Comparison of ENCODE assay signal across 8 cellular contexts in genomic region chr21:33655591-33656221, GRCh38. TPM values are rescaled to one million over a fixed set of nuclear protein-coding genes. Genes with fewer than 3 reads are reported as not detected.
DNase-seq lines count a peak whose midpoint lies in the region; ATAC-seq, FAIRE-seq and TF ChIP-seq lines count a peak whose summit lies in the region.

No MANE protein-coding gene starts in this region.

- H3K4me1 ChIP-seq in heart right ventricle (peaks cover 0 to 72% (median 54%) of the 10 kb centered on the region in 9 donors), left ventricle myocardium inferior (peaks cover 66% of the 10 kb centered on the region), keratinocyte (ENCODE audit: control insufficient read depth, extremely low read depth, insufficient read depth, low read length) (peaks cover 22% of the 10 kb centered on the region), upper lobe of right lung (peaks cover 43% of the 10 kb centered on the region)

- H3K36me3 ChIP-seq in heart right ventricle (no peaks in the 10 kb centered on the region), left ventricle myocardium inferior (no peaks in the 10 kb centered on the region), keratinocyte (ENCODE audit: control insufficient read depth in 2 of 2, extremely low read depth in 1 of 2, insufficient read depth in 2 of 2, low read length in 2 of 2) (peaks cover 0 to 2% of the 10 kb centered on the region in 2 experiments), upper lobe of right lung (no peaks in the 10 kb centered on the region)

- no peaks in the 10 kb centered on the region for H3K27me3 ChIP-seq in heart right ventricle
- no peaks in the 10 kb centered on the region for H3K27me3 ChIP-seq in left ventricle myocardium inferior (ENCODE audit: low read depth)
- no peaks in the 10 kb centered on the region for H3K27me3 ChIP-seq in keratinocyte (ENCODE audit: control insufficient read depth, extremely low read depth, insufficient read depth, low read length)
- H3K27me3 ChIP-seq in upper lobe of right lung = no peaks in the 10 kb centered on the region

- dilution Hi-C loops in keratinocyte (cut with MboI; ENCODE audit: extremely low pct_ligation_motif_present, low sequenced_read_pairs) = no loop called here

- ATAC-seq in heart right ventricle (peak in 5 of 8 donors; percentile 14 to 47 (median 26)), upper lobe of right lung (peak; percentile 92), HG03460 (IDR thresholded peaks at IDR 0.05; ENCODE audit: unreplicated experiment) (no peak)

- H3K9me3 ChIP-seq in heart right ventricle = no peaks in the 10 kb centered on the region
- H3K9me3 ChIP-seq in left ventricle myocardium inferior (replicated peaks) = no peaks in the 10 kb centered on the region
- H3K9me3 ChIP-seq in keratinocyte (ENCODE audit: control insufficient read depth, low read depth, low read length) = peaks cover 5% of the 10 kb centered on the region
- no peaks in the 10 kb centered on the region for H3K9me3 ChIP-seq in upper lobe of right lung

- WGBS in heart right ventricle, 2 donors = 58 to 61% methylated on average over 8 of the region's 8 CpGs

- no peak for TF ChIP-seq CTCF in heart right ventricle (IDR thresholded peaks at IDR 0.05)
- no peak for TF ChIP-seq CTCF in left ventricle myocardium inferior (IDR thresholded peaks at IDR 0.05; ENCODE audit: borderline replicate concordance)
- no peak for TF ChIP-seq CTCF in keratinocyte (optimal IDR thresholded peaks at IDR 0.05 in 1 of 3, IDR thresholded peaks at IDR 0.05 in 1 of 3, conservative IDR thresholded peaks at IDR 0.05 in 1 of 3; ENCODE audit: extremely low read depth in 1 of 3, insufficient read depth in 2 of 3, low read length in 3 of 3)
- TF ChIP-seq CTCF in upper lobe of right lung (IDR thresholded peaks at IDR 0.05) = no peak

- H3K4me3 ChIP-seq in heart right ventricle (no peak overlapping the region), left ventricle myocardium inferior (no peak overlapping the region), keratinocyte (ENCODE audit: control insufficient read depth in 2 of 3, extremely low read depth in 1 of 3, insufficient read depth in 2 of 3, low read depth in 1 of 3, low read length in 3 of 3) (peak overlapping the region in 2 of 3 experiments; percentile 0 to 24), upper lobe of right lung (no peak overlapping the region)

- no peak for DNase-seq in heart right ventricle
- DNase-seq in left ventricle myocardium inferior = no peak
- DNase-seq in amniotic stem cell (lab: John Stamatoyannopoulos, UW) = peak; percentile 74
- peak; percentile 95 for DNase-seq in keratinocyte (ENCODE audit: low read depth, low spot score)
- no peak for DNase-seq in upper lobe of right lung
- no peak for DNase-seq in NCI-H1105 (lab: John Stamatoyannopoulos, UW)
- no peak for DNase-seq in NOMO-1 (lab: John Stamatoyannopoulos, UW; ENCODE audit: unreplicated experiment in 2 of 2)

- H3K27ac ChIP-seq in heart right ventricle = peak overlapping the region in 2 of 10 donors; percentile 11 to 42
- H3K27ac ChIP-seq in left ventricle myocardium inferior (replicated peaks) = no peak overlapping the region
- peak overlapping the region; percentile 56 for H3K27ac ChIP-seq in keratinocyte (ENCODE audit: control insufficient read depth, insufficient read depth, low read length)
- peak overlapping the region; percentile 32 for H3K27ac ChIP-seq in upper lobe of right lung

- H2AFZ ChIP-seq in keratinocyte (ENCODE audit: control insufficient read depth, low read length) = no peak overlapping the region

- peak overlapping the region; percentile 22 for H3K9ac ChIP-seq in keratinocyte (ENCODE audit: control insufficient read depth, extremely low read depth, insufficient read depth, low read length)

- no peaks in the 10 kb centered on the region for H4K20me1 ChIP-seq in keratinocyte (ENCODE audit: control insufficient read depth, extremely low read depth, insufficient read depth, low read length)

- H3K79me2 ChIP-seq in keratinocyte (ENCODE audit: control insufficient read depth, insufficient read depth, low read length) = peaks cover 76% of the 10 kb centered on the region

- peak; percentile 98 for FAIRE-seq in keratinocyte (lab: Jason Lieb, UNC)

- peak overlapping the region; percentile 53 for H3K4me2 ChIP-seq in keratinocyte (ENCODE audit: control insufficient read depth, extremely low read depth, insufficient read depth, low read depth, low read length)

- intact Hi-C loops in heart right ventricle (cut with DNase I) (no loop called here), left ventricle myocardium inferior (cut with micrococcal nuclease) (no loop called here), upper lobe of right lung (cut with DNase I) (no loop called here)

- H3K9me1 ChIP-seq in keratinocyte (ENCODE audit: control insufficient read depth, extremely low read depth, insufficient read depth, low read length) = no peaks in the 10 kb centered on the region

RNA-seq across cellular contexts. Expression of gene ITSN1, which starts 13.4 kb away (rescaled TPM):
- total RNA-seq in heart right ventricle (10 to 100 TPM; 25.0 to 47.3 (median 33.2) TPM), left ventricle myocardium inferior (41.9 TPM), upper lobe of right lung (32.0 TPM)
- polyA plus RNA-seq in heart right ventricle (10 to 100 TPM; 14.6 to 20.0 TPM), keratinocyte (31.1 to 60.0 TPM (median 34.3 TPM) in 3 replicates)
- polyA plus RNA-seq in keratinocyte (2011; ENCODE audit: low read depth) = 33.0 TPM
- polyA plus RNA-seq in keratinocyte (2011; cell fraction: cytosol; rRNA removed) = 28.0 and 30.8 TPM in 2 replicates
- 63.6 and 72.5 TPM in 2 replicates for polyA plus RNA-seq in keratinocyte (2011; cell fraction: nucleus; rRNA removed)
- 12.9 and 34.1 TPM in 2 replicates for polyA plus RNA-seq in keratinocyte (2012; ENCODE audit: low replicate concordance)
- 29.6 to 60.4 TPM (median 43.4 TPM) in 3 replicates for polyA minus RNA-seq in keratinocyte
- 24.4 TPM for polyA minus RNA-seq in keratinocyte (2011; cell fraction: cytosol; rRNA and poly(A)+ RNA removed)
- polyA minus RNA-seq in keratinocyte (2011; cell fraction: nucleus; rRNA and poly(A)+ RNA removed) = 30.0 and 64.6 TPM in 2 replicates

RNA-seq across cellular contexts. Expression of gene CRYZL1, which starts 14.2 kb away (rescaled TPM):
- 10 to 100 TPM; 19.0 to 29.8 (median 26.0) TPM for total RNA-seq in heart right ventricle
- polyA plus RNA-seq in heart right ventricle = 10 to 100 TPM; 15.3 to 31.8 TPM
- total RNA-seq in left ventricle myocardium inferior = 24.9 TPM
- polyA plus RNA-seq in keratinocyte = 34.5 to 48.9 TPM (median 35.7 TPM) in 3 replicates
- 34.1 TPM for polyA plus RNA-seq in keratinocyte (2011; ENCODE audit: low read depth)
- polyA plus RNA-seq in keratinocyte (2011; cell fraction: cytosol; rRNA removed) = 20.9 and 31.8 TPM in 2 replicates
- 51.0 and 67.5 TPM in 2 replicates for polyA plus RNA-seq in keratinocyte (2011; cell fraction: nucleus; rRNA removed)
- polyA plus RNA-seq in keratinocyte (2012; ENCODE audit: low replicate concordance) = 19.9 and 22.7 TPM in 2 replicates
- 10.2 to 33.5 TPM (median 23.7 TPM) in 3 replicates for polyA minus RNA-seq in keratinocyte
- polyA minus RNA-seq in keratinocyte (2011; cell fraction: cytosol; rRNA and poly(A)+ RNA removed) = 9.4 TPM
- 23.1 and 33.2 TPM in 2 replicates for polyA minus RNA-seq in keratinocyte (2011; cell fraction: nucleus; rRNA and poly(A)+ RNA removed)
- 38.0 TPM for total RNA-seq in upper lobe of right lung

Comparison
In these comparisons a context has a peak if more than half of its experiments do, and no peak if none do; other contexts are left out.
1. DNase-seq: peak in amniotic stem cell (single experiment) and keratinocyte (single experiment); none in heart right ventricle (0 of 2), left ventricle myocardium inferior (single experiment), upper lobe of right lung (single experiment), NCI-H1105 (single experiment) and NOMO-1 (0 of 2).
2. H3K4me3 ChIP-seq: peak in keratinocyte (2 of 3); none in heart right ventricle (0 of 10), left ventricle myocardium inferior (single experiment) and upper lobe of right lung (single experiment).